Comparison of ENCODE assay signal across 9 cellular contexts in the genomic region with DNA sequence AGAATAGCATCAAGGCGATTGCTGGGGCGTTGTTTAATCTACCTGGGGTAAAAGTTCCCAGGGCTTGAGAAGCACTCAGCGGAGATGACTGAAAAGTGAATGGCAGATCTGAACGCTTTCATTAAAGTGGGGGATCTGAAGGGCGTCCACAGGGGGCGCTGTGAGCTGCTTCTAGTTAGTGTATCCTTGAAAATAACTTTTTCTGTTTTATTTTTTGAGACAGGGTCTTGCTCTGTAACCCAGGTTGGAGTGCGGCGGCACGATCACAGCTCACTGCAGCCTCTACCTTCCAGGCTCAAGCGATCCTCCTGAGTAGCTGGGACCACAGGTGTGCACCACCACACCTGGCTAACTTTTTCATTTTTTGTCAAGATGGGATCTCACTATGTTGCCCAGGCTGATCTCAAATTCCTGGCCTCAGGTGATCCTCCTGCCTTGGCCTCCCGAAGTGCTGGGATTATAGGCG.
DNase-seq lines count a peak whose midpoint lies in the region; ATAC-seq, FAIRE-seq and TF ChIP-seq lines count a peak whose summit lies in the region.
"Had no signal": no experiment of that assay in that cellular context is flagged by ENCODE, and none has a peak within 500 bp of the region (broad histone marks: within the 10 kb centered on the region; RNA-seq: fewer than 3 reads in every experiment).

No MANE protein-coding gene starts in this region.

- intact Hi-C loops in activated CD8-positive, alpha-beta T cell treated with anti-CD3 and anti-CD28 coated beads for 36 hours (cut with micrococcal nuclease), result no loop called here
- intact Hi-C loops in lower lobe of right lung (cut with DNase I) (no loop called here), stomach (cut with DNase I; ENCODE audit: low total_unique reads) (no loop called here)

- H3K36me3 ChIP-seq in lower lobe of right lung (peaks cover 43% of the 10 kb centered on the region), stomach (peaks cover 37 to 59% (median 58%) of the 10 kb centered on the region in 4 donors)

- FAIRE-seq in GM12892 (lab: Jason Lieb, UNC), result no peak
- FAIRE-seq in RCC 7860 (lab: Jason Lieb, UNC), result no peak

- TF ChIP-seq POLR2A in GM12892 (IDR thresholded peaks at IDR 0.05; ENCODE audit: low read depth, low read length) (no peak), stomach (IDR thresholded peaks at IDR 0.05) (no peak)

- 92 to 94% (median 93%) methylated on average over 12 of the region's 12 CpGs for WGBS in stomach, 5 donors

- no peak overlapping the region for H3K4me3 Mint-ChIP-seq in activated CD8-positive, alpha-beta T cell treated with anti-CD3 and anti-CD28 coated beads for 36 hours

- CTCF ChIA-PET in HEK293T (lab: Yijun Ruan, JAX), result interaction anchor here (1.0 to 1.5 kb wide), 3 partner anchors 17 to 71 kb away, joined by 3 read pairs; no protein-coding TSS in a partner anchor
- CTCF ChIA-PET in activated CD8-positive, alpha-beta T cell treated with anti-CD3 and anti-CD28 coated beads for 36 hours (lab: Charles Lee), result interaction anchor here (0.7 to 1.6 kb wide), 9 partner anchors 8 to 176 kb away, joined by 3 to 5 read pairs (median 4); no protein-coding TSS in a partner anchor

- TF ChIP-seq CTCF in activated CD8-positive, alpha-beta T cell treated with anti-CD3 and anti-CD28 coated beads for 36 hours (IDR thresholded peaks at IDR 0.05), result peak; percentile 64
- TF ChIP-seq CTCF in lower lobe of right lung (IDR thresholded peaks at IDR 0.05) (peak; percentile 36), stomach (IDR thresholded peaks at IDR 0.05) (peak in 1 of 7 experiments; percentile 25)

- no peaks in the 10 kb centered on the region for H3K9me3 Mint-ChIP-seq in activated CD8-positive, alpha-beta T cell treated with anti-CD3 and anti-CD28 coated beads for 36 hours

- H3K9me3 ChIP-seq in lower lobe of right lung (no peaks in the 10 kb centered on the region), stomach (no peaks in the 10 kb centered on the region)

- ATAC-seq in activated CD8-positive, alpha-beta T cell treated with anti-CD3 and anti-CD28 coated beads for 36 hours, result no peak
- no peak for ATAC-seq in lower lobe of right lung
- ATAC-seq in HG02763 (IDR thresholded peaks at IDR 0.05; ENCODE audit: unreplicated experiment), result no peak

- H3K27me3 Mint-ChIP-seq in activated CD8-positive, alpha-beta T cell treated with anti-CD3 and anti-CD28 coated beads for 36 hours, result no peaks in the 10 kb centered on the region

- no peaks in the 10 kb centered on the region for H3K27me3 ChIP-seq in lower lobe of right lung (ENCODE audit: low read depth)
- H3K27me3 ChIP-seq in stomach, result no peaks in the 10 kb centered on the region

- POLR2A ChIA-PET in HEK293T (lab: Yijun Ruan, JAX), result no interaction called here
- POLR2A ChIA-PET in activated CD8-positive, alpha-beta T cell treated with anti-CD3 and anti-CD28 coated beads for 36 hours (lab: Charles Lee), result no interaction called here

- peak overlapping the region; percentile 20 for H3K27ac Mint-ChIP-seq in activated CD8-positive, alpha-beta T cell treated with anti-CD3 and anti-CD28 coated beads for 36 hours

- no peaks in the 10 kb centered on the region for H3K4me1 ChIP-seq in lower lobe of right lung
- H3K4me1 ChIP-seq in stomach, result no peaks in the 10 kb centered on the region

- no peak overlapping the region for H3K27ac ChIP-seq in lower lobe of right lung
- H3K27ac ChIP-seq in stomach, result no peak overlapping the region

- peaks cover 33% of the 10 kb centered on the region for H3K36me3 Mint-ChIP-seq in activated CD8-positive, alpha-beta T cell treated with anti-CD3 and anti-CD28 coated beads for 36 hours (ENCODE audit: low read depth)

- DNase-seq in CD1c-positive myeloid dendritic cell (ENCODE audit: extremely low spot score) (peak; percentile 45), HEK293T (ENCODE audit: extremely low spot score) (peak; percentile 64), lower lobe of right lung (no peak), GM12892 (ENCODE audit: insufficient read length) (no peak), RCC 7860 (ENCODE audit: low spot score) (no peak), stomach (no peak)
- DNase-seq in activated CD8-positive, alpha-beta T cell treated with anti-CD3 and anti-CD28 coated beads for 36 hours, result peak; percentile 68

- no peaks in the 10 kb centered on the region for H3K4me1 Mint-ChIP-seq in activated CD8-positive, alpha-beta T cell treated with anti-CD3 and anti-CD28 coated beads for 36 hours (ENCODE audit: low read depth)

- H3K4me3 ChIP-seq in lower lobe of right lung (no peak overlapping the region), stomach (no peak overlapping the region)
- H3K4me3 ChIP-seq: lung had no signal

- TF ChIP-seq EP300 in stomach (IDR thresholded peaks at IDR 0.05), result no peak

TF ChIP-seq in HEK293T, 16 proteins besides CTCF, POLR2A, EP300 and RAD21:
- TF ChIP-seq L3MBTL2 (conservative IDR thresholded peaks at IDR 0.05), result no peak
- TF ChIP-seq ELF4 (IDR thresholded peaks at IDR 0.05), result no peak
- 0 out of 2 replicates have a peak, but pooled peaks have one; percentile 19 for TF ChIP-seq ZNF384 (IDR thresholded peaks at IDR 0.05)

Comparison
In these comparisons a context has a peak if more than half of its experiments do, and no peak if none do; other contexts are left out.
1. DNase-seq: peak in CD1c-positive myeloid dendritic cell (single experiment), HEK293T (single experiment) and activated CD8-positive, alpha-beta T cell treated with anti-CD3 and anti-CD28 coated beads for 36 hours (single experiment); none in lower lobe of right lung (single experiment), GM12892 (single experiment), RCC 7860 (single experiment) and stomach (single experiment).